In genomic region chr4:151055539-151055938, GRCh38 we compare ENCODE assay signal across 21 cellular contexts.
"Had no signal": no experiment of that assay in that cellular context is flagged by ENCODE, and none has a peak within 500 bp of the region (broad histone marks: within the 10 kb centered on the region; RNA-seq: fewer than 3 reads in every experiment).

No MANE protein-coding gene starts in this region.

- H3K27ac ChIP-seq: epithelial cell of prostate, esophagus muscularis mucosa, gastroesophageal sphincter, ovary, right atrium auricular region, sigmoid colon, skin epidermis, stomach, thoracic aorta, transverse colon had no signal

- H3K27me3 Mint-ChIP-seq: dendritic cell treated with granulocyte-macrophage colony-stimulating factor and Interleukin-4, amounts not matched to agents 40 ng/mL and 50 ng/mL, for 4 days; effector memory CD8-positive, alpha-beta T cell; naive thymus-derived CD8-positive, alpha-beta T cell had no signal

- H3K4me3 ChIP-seq: esophagus muscularis mucosa, gastroesophageal sphincter, mucosa of descending colon, ovary, right atrium auricular region, sigmoid colon, skin epidermis, stomach, thoracic aorta, transverse colon had no signal

- H3K27ac Mint-ChIP-seq: dendritic cell treated with granulocyte-macrophage colony-stimulating factor and Interleukin-4, amounts not matched to agents 40 ng/mL and 50 ng/mL, for 4 days; effector memory CD8-positive, alpha-beta T cell; naive thymus-derived CD8-positive, alpha-beta T cell had no signal

- H3K4me1 Mint-ChIP-seq: naive thymus-derived CD8-positive, alpha-beta T cell had no signal

- ATAC-seq: effector memory CD8-positive, alpha-beta T cell; gastroesophageal sphincter; left lobe of liver; mucosa of descending colon; naive thymus-derived CD8-positive, alpha-beta T cell had no signal

- H3K36me3 Mint-ChIP-seq: naive thymus-derived CD8-positive, alpha-beta T cell had no signal

- H3K27me3 ChIP-seq: esophagus muscularis mucosa, gastroesophageal sphincter, ovary, right atrium auricular region, sigmoid colon, stomach, transverse colon had no signal

- H3K4me1 ChIP-seq: esophagus muscularis mucosa, gastroesophageal sphincter, right atrium auricular region, sigmoid colon, transverse colon had no signal

- H3K36me3 ChIP-seq: esophagus muscularis mucosa, gastroesophageal sphincter, ovary, right atrium auricular region, sigmoid colon, stomach, thoracic aorta, transverse colon had no signal

- H3K9me3 ChIP-seq: esophagus muscularis mucosa, gastroesophageal sphincter, mucosa of descending colon, ovary, right atrium auricular region, sigmoid colon, stomach, thoracic aorta, transverse colon had no signal

- H3K4me3 Mint-ChIP-seq: dendritic cell treated with granulocyte-macrophage colony-stimulating factor and Interleukin-4, amounts not matched to agents 40 ng/mL and 50 ng/mL, for 4 days; effector memory CD8-positive, alpha-beta T cell; naive thymus-derived CD8-positive, alpha-beta T cell had no signal

- DNase-seq: effector memory CD8-positive, alpha-beta T cell; foreskin fibroblast; glutamatergic neuron; islet precursor cell; mucosa of descending colon; naive thymus-derived CD8-positive, alpha-beta T cell; ovary; sigmoid colon; stimulated activated CD4-positive, alpha-beta T cell treated with anti-CD3 and anti-CD28 coated beads, Interleukin-2, amount 100 ng/mL, for 24 hours; stimulated activated naive CD4-positive, alpha-beta T cell; stomach; substantia nigra; transverse colon had no signal

- H3K9me3 Mint-ChIP-seq: dendritic cell treated with granulocyte-macrophage colony-stimulating factor and Interleukin-4, amounts not matched to agents 40 ng/mL and 50 ng/mL, for 4 days; effector memory CD8-positive, alpha-beta T cell; naive thymus-derived CD8-positive, alpha-beta T cell had no signal
